Comparison of ENCODE assay signal across 28 cellular contexts in the genomic region with DNA sequence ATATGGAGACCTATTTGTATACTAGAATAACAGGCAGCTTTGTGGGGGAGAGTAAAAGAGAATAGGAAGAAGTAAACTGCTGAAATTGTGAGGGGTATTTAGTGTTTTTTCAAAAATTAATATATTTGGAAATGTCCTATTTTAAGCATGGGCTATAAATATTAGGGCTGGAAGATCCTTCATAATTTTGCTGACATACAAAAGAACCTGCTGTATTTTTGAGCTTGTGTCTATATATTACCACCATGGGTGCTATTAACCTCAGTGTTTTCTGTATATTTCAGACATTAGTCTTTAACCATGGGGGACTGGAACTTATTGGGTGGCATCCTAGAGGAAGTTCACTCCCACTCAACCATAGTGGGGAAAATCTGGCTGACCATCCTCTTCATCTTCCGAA. TPM values are rescaled to one million over a fixed set of nuclear protein-coding genes. Genes with fewer than 3 reads are reported as not detected.
"Had no signal": no experiment of that assay in that cellular context is flagged by ENCODE, and none has a peak within 500 bp of the region (broad histone marks: within the 10 kb centered on the region; RNA-seq: fewer than 3 reads in every experiment).

GJA10 (plus strand) TSS at position 301 of the 400 bp plus-strand sequence; CDS start at position 301, 0 bp downstream.

- H3K27ac ChIP-seq: stomach, suprapubic skin, testis, thoracic aorta, thyroid gland, tibial artery, tibial nerve, transverse colon, upper lobe of left lung, upper lobe of right lung, uterus, vagina had no signal

- H3K9me3 ChIP-seq: stomach, suprapubic skin, testis, thoracic aorta, thyroid gland, tibial artery, tibial nerve, transverse colon, upper lobe of left lung, upper lobe of right lung, uterus, vagina had no signal

- H3K4me3 ChIP-seq: stomach, suprapubic skin, testis, thoracic aorta, thyroid gland, tibial artery, tibial nerve, transverse colon, upper lobe of left lung, upper lobe of right lung, uterus, vagina had no signal

- H3K27me3 ChIP-seq: testis, thyroid gland, upper lobe of left lung, vagina had no signal

- DNase-seq: stimulated activated CD4-positive, alpha-beta T cell treated with anti-CD3 and anti-CD28 coated beads, Interleukin-2, amount 100 ng/mL, for 48 hours; stimulated activated CD4-positive, alpha-beta T cell treated with anti-CD3 and anti-CD28 coated beads, Interleukin-4, amount 100 ng/mL, for 1 hour; stimulated activated CD4-positive, alpha-beta T cell treated with anti-CD3 and anti-CD28 coated beads, Interleukin-4, amount 100 ng/mL, for 24 hours; stimulated activated CD4-positive, alpha-beta T cell treated with anti-CD3 and anti-CD28 coated beads, Interleukin-4, amount 100 ng/mL, for 4 hours; stimulated activated CD8-positive, alpha-beta memory T cell treated with anti-CD3 and anti-CD28 coated beads, Interleukin-4, amount 100 ng/mL, for 48 hours; stimulated activated naive B cell treated with anti-CD40 and anti-IgM and Interleukin-4, amounts not matched to agents 10 μg/mL and 1 μg/mL and 100 μg/mL, for 72 hours; stimulated activated naive CD4-positive, alpha-beta T cell; stimulated activated naive CD4-positive, alpha-beta T cell treated with Interleukin-2 at 50 U/mL for 16 hours; stimulated activated naive CD8-positive, alpha-beta T cell treated with anti-CD3 and anti-CD28 coated beads, Interleukin-15, amount 100 ng/mL, for 72 hours; stimulated activated naive CD8-positive, alpha-beta T cell treated with anti-CD3 and anti-CD28 coated beads, Interleukin-15, Interleukin-2, amounts not matched to agents 100 U/mL and 50 U/mL, for 24 hours; stomach; substantia nigra; testis; thyroid gland; tibial artery; transverse colon; trophoblast cell; upper lobe of left lung; upper lobe of right lung; uterus had no signal

- H3K36me3 ChIP-seq: stomach, suprapubic skin, thoracic aorta, thyroid gland, tibial artery, tibial nerve, transverse colon, upper lobe of left lung, upper lobe of right lung, uterus, vagina had no signal

- H3K4me1 ChIP-seq: stomach, suprapubic skin, testis, thyroid gland, tibial artery, tibial nerve, transverse colon, upper lobe of left lung, upper lobe of right lung, uterus, vagina had no signal

RNA-seq across cellular contexts. Expression of gene GJA10, which starts in this region (rescaled TPM):
- total RNA-seq: stomach, subcutaneous adipose tissue, suprapubic skin, temporal lobe, thoracic aorta, thyroid gland, tibial nerve, transverse colon, upper lobe of left lung, upper lobe of right lung, ureter, urinary bladder, uterus, vagina had no signal
